ENCODE assay signal across 21 cellular contexts in genomic region chr12:92762773-92763172, GRCh38. TPM values are rescaled to one million over a fixed set of nuclear protein-coding genes. Genes with fewer than 3 reads are reported as not detected.
"Had no signal": no experiment of that assay in that cellular context is flagged by ENCODE, and none has a peak within 500 bp of the region (broad histone marks: within the 10 kb centered on the region; RNA-seq: fewer than 3 reads in every experiment).

No MANE protein-coding gene starts in this region.

- H3K27ac ChIP-seq: HL-60, SJCRH30 had no signal

- H3K36me3 ChIP-seq: MG63, SJCRH30 had no signal

- H3K27me3 ChIP-seq: MG63, SJCRH30 had no signal

- H3K9me3 ChIP-seq: MG63, SJCRH30 had no signal

- DNase-seq: KBM-7, MG63, NCI-H1092 treated with DMSO at 0.1 percent for 48 hours, NCI-H1436, NCI-H187, NCI-H2029, NCI-H2081 treated with DMSO at 0.1 percent for 48 hours, NCI-H2171, NCI-H226, NCI-H446, NCI-H510A, NCI-H524 treated with DMSO at 0.1 percent for 48 hours, NCI-H69, NCI-H774, RPMI8226, SHP77 treated with DMSO at 0.1 percent for 48 hours, SJCRH30 had no signal

- ATAC-seq: Right ventricle myocardium inferior, SK-N-SH treated with all-trans-retinoic acid at 6 μM for 48 hours had no signal

- H3K4me3 ChIP-seq: MG63, SJCRH30 had no signal

RNA-seq across cellular contexts. Expression of gene PLEKHG7, which starts 60.0 kb away (rescaled TPM):
- total RNA-seq: LHCN-M2, Right ventricle myocardium inferior, SJCRH30 had no signal
